ENCODE assay signal across 20 cellular contexts in the genomic region with DNA sequence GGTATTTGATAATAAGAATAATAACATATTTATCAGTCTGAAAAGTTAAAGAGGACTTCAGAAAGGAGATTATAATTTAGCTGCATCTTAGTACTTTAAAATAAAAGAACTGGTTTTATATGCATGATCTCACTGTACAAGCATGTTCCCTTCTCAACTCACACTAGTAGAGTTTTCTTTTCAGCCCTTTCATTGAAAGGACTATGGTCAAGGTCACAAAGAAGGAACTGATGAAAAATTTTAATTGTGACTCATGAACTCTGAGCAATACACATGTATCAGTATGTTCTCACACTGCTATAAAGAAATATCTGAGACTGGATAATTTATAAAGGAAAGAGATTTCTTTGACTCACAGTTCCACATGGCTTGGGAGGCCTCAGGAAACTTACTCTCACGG.
DNase-seq lines count a peak whose midpoint lies in the region; ATAC-seq and TF ChIP-seq lines count a peak whose summit lies in the region.
"Had no signal": no experiment of that assay in that cellular context is flagged by ENCODE, and none has a peak within 500 bp of the region (broad histone marks: within the 10 kb centered on the region; RNA-seq: fewer than 3 reads in every experiment).

No MANE protein-coding gene starts in this region.

- ATAC-seq in GM19467 (IDR thresholded peaks at IDR 0.05; ENCODE audit: unreplicated experiment) = no peak
- no peak for ATAC-seq in left lobe of liver

- DNase-seq in NCI-H226 (peak; percentile 2), choroid plexus epithelial cell (ENCODE audit: low read depth) (peak; percentile 18), kidney tubule cell (ENCODE audit: low spot score) (peak; percentile 9), hippocampal formation (lab: John Stamatoyannopoulos, UW) (no peak), left lobe of liver (ENCODE audit: low spot score) (no peak), SKM-1 (lab: John Stamatoyannopoulos, UW; ENCODE audit: unreplicated experiment) (no peak)
- DNase-seq: C1 segment of cervical spinal cord; CD8-positive, alpha-beta memory T cell; DMS53; Kasumi-1; MM.1S; NCI-H1092; NCI-H1436 treated with DMSO at 0.1 percent for 48 hours; NCI-H2029 treated with DMSO at 0.1 percent for 48 hours; NCI-H2171 treated with DMSO at 0.1 percent for 48 hours; NCI-H510A treated with DMSO at 0.1 percent for 48 hours; NCI-H774; SHP77 had no signal

- TF ChIP-seq CTCF in choroid plexus epithelial cell (conservative IDR thresholded peaks at IDR 0.05; ENCODE audit: low read depth, low read length) = no peak

- H3K4me3 ChIP-seq in choroid plexus epithelial cell (ENCODE audit: low read depth, low read length) = no peak overlapping the region
- H3K4me3 ChIP-seq: SK-N-MC had no signal

Comparison
In these comparisons a context has a peak if more than half of its experiments do, and no peak if none do; other contexts are left out.
1. DNase-seq: peak in NCI-H226 (single experiment), choroid plexus epithelial cell (single experiment) and kidney tubule cell (single experiment); none in hippocampal formation (0 of 2), left lobe of liver (single experiment) and SKM-1 (single experiment).